1 cellular context compared by ENCODE assay signal in genomic region chr19:4493104-4493928, GRCh38.
TF ChIP-seq lines count a peak whose summit lies in the region.

No MANE protein-coding gene starts in this region.

TF ChIP-seq in HepG2, 621 proteins besides CTCF, POLR2A, EP300 and RAD21:
- TF ChIP-seq ZNF256 (CRISPR knock-in tag; conservative IDR thresholded peaks at IDR 0.05): no peak
- TF ChIP-seq ZBTB34 (CRISPR knock-in tag; IDR thresholded peaks at IDR 0.05): no peak
- peak; percentile 44 for TF ChIP-seq AGO2 (optimal IDR thresholded peaks at IDR 0.05; ENCODE audit: low read depth, low read length)
- TF ChIP-seq CENPX (CRISPR knock-in tag; IDR thresholded peaks at IDR 0.05): no peak
